Comparison of ENCODE assay signal across 12 cellular contexts in genomic region chr2:10914272-10914693, GRCh38. TPM values are rescaled to one million over a fixed set of nuclear protein-coding genes. Genes with fewer than 3 reads are reported as not detected.
A peak's percentile ranks its signal among the peaks of the same experiment; 100 is the strongest.
DNase-seq lines count a peak whose midpoint lies in the region; FAIRE-seq and TF ChIP-seq lines count a peak whose summit lies in the region.
"Had no signal": no experiment of that assay in that cellular context is flagged by ENCODE, and none has a peak within 500 bp of the region (broad histone marks: within the 10 kb centered on the region; RNA-seq: fewer than 3 reads in every experiment).

No MANE protein-coding gene starts in this region.

- no peaks in the 10 kb centered on the region for H3K9me3 Mint-ChIP-seq in activated CD4-positive, alpha-beta memory T cell treated with anti-CD3 and anti-CD28 coated beads, Interleukin-2, amount 10 ng/mL, durations not matched to agents 7 days and 5 days

- in situ Hi-C loops in GM13977 (cut with MboI; ENCODE audit: low pct_unique_long_range_greater_than_20kb, low sequenced_read_pairs, unreplicated experiment): no loop called here

- H3K36me3 ChIP-seq in WERI-Rb-1: no peaks in the 10 kb centered on the region
- H3K36me3 ChIP-seq in kidney (ENCODE audit: control insufficient read depth in 1 of 2, insufficient read depth in 2 of 2, low read length in 2 of 2): no peaks in the 10 kb centered on the region
- H3K36me3 ChIP-seq in stomach: no peaks in the 10 kb centered on the region
- H3K36me3 ChIP-seq: SJCRH30 had no signal

- H3K4me1 ChIP-seq in kidney (ENCODE audit: control insufficient read depth in 1 of 2, insufficient read depth in 1 of 2, low read depth in 1 of 2, low read length in 2 of 2) (peaks cover 0 to 2% of the 10 kb centered on the region in 2 donors), stomach (peaks cover 5 to 20% (median 13%) of the 10 kb centered on the region in 4 donors)
- H3K4me1 ChIP-seq: testis had no signal

- no peaks in the 10 kb centered on the region for H3K27me3 ChIP-seq in WERI-Rb-1 (ENCODE audit: insufficient read depth, low read depth, severe bottlenecking)
- peaks cover 0 to 62% (median 32%) of the 10 kb centered on the region in 3 donors for H3K27me3 ChIP-seq in stomach
- H3K27me3 ChIP-seq: SJCRH30, testis had no signal

- FAIRE-seq in kidney (lab: Jason Lieb, UNC): no peak

- no peak for TF ChIP-seq EP300 in stomach (IDR thresholded peaks at IDR 0.05)

- H3K4me3 ChIP-seq in WERI-Rb-1 (ENCODE audit: low read depth, low read length): no peak overlapping the region
- no peak overlapping the region for H3K4me3 ChIP-seq in kidney (ENCODE audit: low read length in 2 of 2)
- H3K4me3 ChIP-seq in stomach: no peak overlapping the region
- H3K4me3 ChIP-seq: lung, SJCRH30, testis had no signal

- intact Hi-C loops in kidney (cut with DNase I) (no loop called here), stomach (cut with DNase I; ENCODE audit: low total_unique reads) (no loop called here)

- no peak overlapping the region for H3K27ac Mint-ChIP-seq in activated CD4-positive, alpha-beta memory T cell treated with anti-CD3 and anti-CD28 coated beads, Interleukin-2, amount 10 ng/mL, durations not matched to agents 7 days and 5 days

- TF ChIP-seq CTCF in GM13977 (IDR thresholded peaks at IDR 0.05; ENCODE audit: extremely low read depth, insufficient read depth, missing control alignments) (peak; percentile 16), WERI-Rb-1 (IDR thresholded peaks at IDR 0.05; ENCODE audit: low read depth, low read length) (peak; percentile 49), kidney (IDR thresholded peaks at IDR 0.05; ENCODE audit: borderline replicate concordance, extremely low read depth, insufficient read depth) (peak; percentile 12), stomach (IDR thresholded peaks at IDR 0.05) (no peak)

- POLR2A ChIA-PET in activated CD4-positive, alpha-beta memory T cell treated with anti-CD3 and anti-CD28 coated beads, Interleukin-2, amount 10 ng/mL, durations not matched to agents 7 days and 5 days (lab: Charles Lee): no interaction called here

- H3K27ac ChIP-seq in WERI-Rb-1 (no peak overlapping the region), kidney (ENCODE audit: low read depth in 2 of 2, low read length in 2 of 2) (no peak overlapping the region), stomach (no peak overlapping the region)
- H3K27ac ChIP-seq: SJCRH30, testis had no signal

- no peak for TF ChIP-seq POLR2A in stomach (IDR thresholded peaks at IDR 0.05)

- H3K4me1 Mint-ChIP-seq in activated CD4-positive, alpha-beta memory T cell treated with anti-CD3 and anti-CD28 coated beads, Interleukin-2, amount 10 ng/mL, durations not matched to agents 7 days and 5 days: no peaks in the 10 kb centered on the region

- no peak overlapping the region for H3K9ac ChIP-seq in kidney (ENCODE audit: low read length in 2 of 2)

- H3K36me3 Mint-ChIP-seq in activated CD4-positive, alpha-beta memory T cell treated with anti-CD3 and anti-CD28 coated beads, Interleukin-2, amount 10 ng/mL, durations not matched to agents 7 days and 5 days (ENCODE audit: low read depth): no peaks in the 10 kb centered on the region

- H3K27me3 Mint-ChIP-seq in activated CD4-positive, alpha-beta memory T cell treated with anti-CD3 and anti-CD28 coated beads, Interleukin-2, amount 10 ng/mL, durations not matched to agents 7 days and 5 days: peaks cover 43% of the 10 kb centered on the region

- peak; percentile 58 for DNase-seq in AG20443 (ENCODE audit: low spot score)
- no peak for DNase-seq in GM13977 (ENCODE audit: low spot score)
- no peak for DNase-seq in WERI-Rb-1
- no peak for DNase-seq in kidney
- no peak for DNase-seq in activated CD4-positive, alpha-beta memory T cell treated with anti-CD3 and anti-CD28 coated beads, Interleukin-2, amount 10 ng/mL, durations not matched to agents 7 days and 5 days
- no peak for DNase-seq in stomach
- DNase-seq in NCI-H2029 (lab: John Stamatoyannopoulos, UW): no peak
- no peak for DNase-seq in T-helper 1 cell
- DNase-seq: GF-D8, SJCRH30, testis had no signal

- H3K4me3 Mint-ChIP-seq in activated CD4-positive, alpha-beta memory T cell treated with anti-CD3 and anti-CD28 coated beads, Interleukin-2, amount 10 ng/mL, durations not matched to agents 7 days and 5 days: no peak overlapping the region

- CTCF ChIA-PET in activated CD4-positive, alpha-beta memory T cell treated with anti-CD3 and anti-CD28 coated beads, Interleukin-2, amount 10 ng/mL, durations not matched to agents 7 days and 5 days (lab: Charles Lee): interaction anchor here (1.1 kb wide), 1 partner anchor 11 kb away, joined by 3 read pairs; no protein-coding TSS in a partner anchor

- 23 to 30% (median 24%) methylated on average over 6 to 7 of the region's 7 CpGs for WGBS in stomach, 5 donors

- no peaks in the 10 kb centered on the region for H3K9me3 ChIP-seq in WERI-Rb-1 (ENCODE audit: severe bottlenecking)
- no peaks in the 10 kb centered on the region for H3K9me3 ChIP-seq in kidney (ENCODE audit: control insufficient read depth in 1 of 2, low read length in 2 of 2)
- no peaks in the 10 kb centered on the region for H3K9me3 ChIP-seq in stomach
- H3K9me3 ChIP-seq: SJCRH30, testis had no signal

RNA-seq across cellular contexts. Expression of gene KCNF1, which starts 2.5 kb away (rescaled TPM):
- total RNA-seq in kidney: 0.63 TPM
- polyA plus RNA-seq in kidney (ENCODE audit: insufficient read depth, low read depth, low replicate concordance): 0.67 TPM
- total RNA-seq in activated CD4-positive, alpha-beta memory T cell treated with anti-CD3 and anti-CD28 coated beads, Interleukin-2, amount 10 ng/mL, durations not matched to agents 7 days and 5 days: not detected
- total RNA-seq in stomach: under 1 TPM in 1 of 5 donors, not detected in 4; 0.92 TPM
- under 1 TPM; 0.05 to 0.92 (median 0.25) TPM for polyA plus RNA-seq in stomach

Comparison
In these comparisons a context has a peak if more than half of its experiments do, and no peak if none do; other contexts are left out.
1. CTCF ChIP-seq: peak in GM13977 (single experiment), WERI-Rb-1 (single experiment) and kidney (single experiment); none in stomach (0 of 7).